ENCODE assay signal across 22 cellular contexts in the genomic region with DNA sequence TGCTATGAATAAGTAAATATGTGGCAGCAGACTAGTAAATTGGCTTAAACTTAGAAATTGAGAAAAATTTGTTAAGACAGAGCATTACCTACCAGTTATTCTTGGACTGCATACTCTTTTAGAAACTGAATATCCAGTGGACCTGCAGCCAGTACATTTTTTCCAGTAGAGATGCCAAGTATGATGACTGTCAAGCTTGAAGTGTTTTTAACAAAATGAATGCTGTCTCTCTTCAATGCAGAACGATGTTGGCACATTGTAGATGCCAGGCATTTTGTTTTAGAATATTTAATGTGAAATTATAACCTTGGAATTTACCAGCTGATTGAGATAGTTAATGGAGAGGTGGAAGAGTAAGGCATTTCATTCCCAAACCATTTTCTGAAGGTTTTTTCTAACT. TPM values are rescaled to one million over a fixed set of nuclear protein-coding genes. Genes with fewer than 3 reads are reported as not detected.
A peak's percentile ranks its signal among the peaks of the same experiment; 100 is the strongest.
DNase-seq lines count a peak whose midpoint lies in the region; ATAC-seq and TF ChIP-seq lines count a peak whose summit lies in the region.
"Had no signal": no experiment of that assay in that cellular context is flagged by ENCODE, and none has a peak within 500 bp of the region (broad histone marks: within the 10 kb centered on the region; RNA-seq: fewer than 3 reads in every experiment).

No MANE protein-coding gene starts in this region.

- ATAC-seq in left ventricle myocardium superior (peak; percentile 64), gastrocnemius medialis (peak; percentile 78 to 82)
- ATAC-seq in activated CD8-positive, alpha-beta T cell treated with anti-CD3 and anti-CD28 coated beads for 36 hours = no peak
- ATAC-seq in naive thymus-derived CD4-positive, alpha-beta T cell = no peak
- ATAC-seq: Panc1; stimulated activated effector memory CD8-positive, alpha-beta T cell treated with anti-CD3 and anti-CD28 coated beads, Interleukin-12 subunit alpha, Interleukin-12 subunit beta, amount 100 ng/mL, for 72 hours had no signal

- peaks cover 33% of the 10 kb centered on the region for H3F3A ChIP-seq in SK-N-SH (replicated peaks; ENCODE audit: insufficient read depth)

- 50% methylated on average over 1 of the region's 1 CpG for WGBS in SK-N-SH (ENCODE audit: low lambda C conversion rate)

- H2AFZ ChIP-seq in SK-N-SH (ENCODE audit: low read depth) = no peak overlapping the region

- peaks cover 24% of the 10 kb centered on the region for H3K36me3 Mint-ChIP-seq in activated CD8-positive, alpha-beta T cell treated with anti-CD3 and anti-CD28 coated beads for 36 hours (ENCODE audit: low read depth)
- peaks cover 0 to 19% (median 1%) of the 10 kb centered on the region in 5 donors for H3K36me3 Mint-ChIP-seq in naive thymus-derived CD4-positive, alpha-beta T cell

- peak overlapping the region; percentile 5 to 60; a peak in 3 of 4 replicates for H3K27ac ChIP-seq in SK-N-SH (ENCODE audit: low read depth in 2 of 2, low read length in 1 of 2)
- peak overlapping the region; percentile 68 to 91 (median 84) for H3K27ac ChIP-seq in gastrocnemius medialis
- H3K27ac ChIP-seq in naive thymus-derived CD4-positive, alpha-beta T cell (ENCODE audit: low read depth, low read length) = no peak overlapping the region
- H3K27ac ChIP-seq: BLaER1, upper lobe of left lung had no signal

- no peak for TF ChIP-seq RAD21 in SK-N-SH (IDR thresholded peaks at IDR 0.05; ENCODE audit: low read length)

- TF ChIP-seq POLR2A in gastrocnemius medialis (IDR thresholded peaks at IDR 0.05) = no peak

- POLR2A ChIA-PET in SK-N-SH (lab: Yijun Ruan, JAX) = no interaction called here
- POLR2A ChIA-PET in activated CD8-positive, alpha-beta T cell treated with anti-CD3 and anti-CD28 coated beads for 36 hours (lab: Charles Lee) = no interaction called here
- POLR2A ChIA-PET in naive thymus-derived CD4-positive, alpha-beta T cell (lab: Charles Lee) = interaction anchor here (0.6 kb wide), 1 partner anchor 232 kb away, joined by 3 read pairs; no protein-coding TSS in a partner anchor

- in situ Hi-C loops in gastrocnemius medialis (cut with MboI; ENCODE audit: low sequenced_read_pairs in 4 of 4) = no loop called here

- CTCF ChIA-PET in SK-N-SH (lab: Yijun Ruan, JAX) = interaction anchor here (1.5 kb wide), 1 partner anchor 23 kb away, joined by 4 read pairs; no protein-coding TSS in a partner anchor
- CTCF ChIA-PET in activated CD8-positive, alpha-beta T cell treated with anti-CD3 and anti-CD28 coated beads for 36 hours (lab: Charles Lee) = interaction anchor here (1.0 to 1.4 kb wide), 3 partner anchors 12 to 223 kb away, joined by 3 to 7 read pairs (median 3); no protein-coding TSS in a partner anchor
- CTCF ChIA-PET in naive thymus-derived CD4-positive, alpha-beta T cell (lab: Charles Lee) = no interaction called here

- no peaks in the 10 kb centered on the region for H3K9me3 ChIP-seq in SK-N-SH
- H3K9me3 ChIP-seq in gastrocnemius medialis = no peaks in the 10 kb centered on the region
- H3K9me3 ChIP-seq in naive thymus-derived CD4-positive, alpha-beta T cell (ENCODE audit: control insufficient read depth in 2 of 3, low read length in 3 of 3) = no peaks in the 10 kb centered on the region
- H3K9me3 ChIP-seq: BLaER1, upper lobe of left lung had no signal

- no peaks in the 10 kb centered on the region for H3K27me3 ChIP-seq in SK-N-SH (ENCODE audit: insufficient read depth)
- H3K27me3 ChIP-seq in gastrocnemius medialis = no peaks in the 10 kb centered on the region
- no peaks in the 10 kb centered on the region for H3K27me3 ChIP-seq in naive thymus-derived CD4-positive, alpha-beta T cell (ENCODE audit: control insufficient read depth in 2 of 2, insufficient read depth in 2 of 2, low read length in 2 of 2)
- H3K27me3 ChIP-seq: BLaER1, upper lobe of left lung had no signal

- intact Hi-C loops in left ventricle myocardium superior (cut with micrococcal nuclease) (loop anchor here (10.0 kb wide), 1 partner anchor 214 kb away; no protein-coding TSS in a partner anchor), gastrocnemius medialis (cut with DNase I; ENCODE audit: low total_unique reads) (loop anchor here (5.0 kb wide), 1 partner anchor 221 kb away; no protein-coding TSS in a partner anchor)
- intact Hi-C loops in activated CD8-positive, alpha-beta T cell treated with anti-CD3 and anti-CD28 coated beads for 36 hours (cut with micrococcal nuclease) = no loop called here
- intact Hi-C loops in naive thymus-derived CD4-positive, alpha-beta T cell (cut with micrococcal nuclease) = no loop called here

- H3K27ac Mint-ChIP-seq in activated CD8-positive, alpha-beta T cell treated with anti-CD3 and anti-CD28 coated beads for 36 hours = no peak overlapping the region
- no peak overlapping the region for H3K27ac Mint-ChIP-seq in naive thymus-derived CD4-positive, alpha-beta T cell
- H3K27ac Mint-ChIP-seq: activated naive CD8-positive, alpha-beta T cell treated with anti-CD3 and anti-CD28 coated beads for 36 hours; stimulated activated effector memory CD8-positive, alpha-beta T cell treated with anti-CD3 and anti-CD28 coated beads, Interleukin-12 subunit alpha, Interleukin-12 subunit beta, amount 100 ng/mL, for 72 hours had no signal

- H3K4me1 ChIP-seq in SK-N-SH (ENCODE audit: control insufficient read depth in 1 of 2, insufficient read depth in 2 of 2, low read depth in 1 of 2, low read length in 1 of 2) = peaks cover 3 to 19% of the 10 kb centered on the region in 2 experiments; a peak in 2 of 4 replicates
- H3K4me1 ChIP-seq in gastrocnemius medialis = peaks cover 67 to 78% of the 10 kb centered on the region in 2 donors
- H3K4me1 ChIP-seq in naive thymus-derived CD4-positive, alpha-beta T cell (ENCODE audit: control insufficient read depth in 2 of 2, insufficient read depth in 2 of 2, low read length in 2 of 2) = peaks cover 0 to under 1% of the 10 kb centered on the region in 2 donors

- H3K79me2 ChIP-seq in SK-N-SH (ENCODE audit: insufficient read depth) = peaks cover 97% of the 10 kb centered on the region

- peaks cover 0 to 26% of the 10 kb centered on the region in 2 experiments for H3K36me3 ChIP-seq in SK-N-SH (replicated peaks in 1 of 2; ENCODE audit: control insufficient read depth in 1 of 2, insufficient read depth in 2 of 2, low read length in 1 of 2)
- no peaks in the 10 kb centered on the region for H3K36me3 ChIP-seq in gastrocnemius medialis
- H3K36me3 ChIP-seq in naive thymus-derived CD4-positive, alpha-beta T cell (ENCODE audit: control insufficient read depth in 2 of 3, insufficient read depth in 3 of 3, low read length in 3 of 3) = no peaks in the 10 kb centered on the region
- H3K36me3 ChIP-seq: upper lobe of left lung had no signal

- H3K9me3 Mint-ChIP-seq in activated CD8-positive, alpha-beta T cell treated with anti-CD3 and anti-CD28 coated beads for 36 hours = no peaks in the 10 kb centered on the region
- H3K9me3 Mint-ChIP-seq in naive thymus-derived CD4-positive, alpha-beta T cell = no peaks in the 10 kb centered on the region
- H3K9me3 Mint-ChIP-seq: activated naive CD8-positive, alpha-beta T cell treated with anti-CD3 and anti-CD28 coated beads for 36 hours; stimulated activated effector memory CD8-positive, alpha-beta T cell treated with anti-CD3 and anti-CD28 coated beads, Interleukin-12 subunit alpha, Interleukin-12 subunit beta, amount 100 ng/mL, for 72 hours had no signal

- TF ChIP-seq CTCF in SK-N-SH (IDR thresholded peaks at IDR 0.05) (no peak), gastrocnemius medialis (IDR thresholded peaks at IDR 0.05 in 4 of 5, conservative IDR thresholded peaks at IDR 0.05 in 1 of 5) (no peak)
- no peak for TF ChIP-seq CTCF in activated CD8-positive, alpha-beta T cell treated with anti-CD3 and anti-CD28 coated beads for 36 hours (IDR thresholded peaks at IDR 0.05)

- peaks cover 97% of the 10 kb centered on the region for H4K20me1 ChIP-seq in SK-N-SH (ENCODE audit: insufficient read depth)

- peaks cover 49% of the 10 kb centered on the region for H3K4me1 Mint-ChIP-seq in activated CD8-positive, alpha-beta T cell treated with anti-CD3 and anti-CD28 coated beads for 36 hours (ENCODE audit: low read depth)
- H3K4me1 Mint-ChIP-seq in naive thymus-derived CD4-positive, alpha-beta T cell = peaks cover 21 to 64% (median 47%) of the 10 kb centered on the region in 7 donors

- no peaks in the 10 kb centered on the region for H3K27me3 Mint-ChIP-seq in activated CD8-positive, alpha-beta T cell treated with anti-CD3 and anti-CD28 coated beads for 36 hours
- no peaks in the 10 kb centered on the region for H3K27me3 Mint-ChIP-seq in naive thymus-derived CD4-positive, alpha-beta T cell
- H3K27me3 Mint-ChIP-seq: activated naive CD8-positive, alpha-beta T cell treated with anti-CD3 and anti-CD28 coated beads for 36 hours had no signal

- H3K4me2 ChIP-seq in SK-N-SH = no peak overlapping the region; the same call in 1 of the 2 replicates

- no peaks in the 10 kb centered on the region for H3K9me2 ChIP-seq in SK-N-SH

- H3K4me3 Mint-ChIP-seq in activated CD8-positive, alpha-beta T cell treated with anti-CD3 and anti-CD28 coated beads for 36 hours = no peak overlapping the region
- no peak overlapping the region for H3K4me3 Mint-ChIP-seq in naive thymus-derived CD4-positive, alpha-beta T cell
- H3K4me3 Mint-ChIP-seq: activated naive CD8-positive, alpha-beta T cell treated with anti-CD3 and anti-CD28 coated beads for 36 hours; stimulated activated effector memory CD8-positive, alpha-beta T cell treated with anti-CD3 and anti-CD28 coated beads, Interleukin-12 subunit alpha, Interleukin-12 subunit beta, amount 100 ng/mL, for 72 hours had no signal

- H3K4me3 ChIP-seq in SK-N-SH (ENCODE audit: low read depth in 2 of 2, low read length in 1 of 2) (no peak overlapping the region), gastrocnemius medialis (peak overlapping the region in 3 of 4 donors; percentile 7 to 15 (median 12))
- H3K4me3 ChIP-seq in naive thymus-derived CD4-positive, alpha-beta T cell (ENCODE audit: low read length) = no peak overlapping the region
- H3K4me3 ChIP-seq: BLaER1, upper lobe of left lung had no signal

- TF ChIP-seq EP300 in SK-N-SH (IDR thresholded peaks at IDR 0.05; ENCODE audit: borderline replicate concordance in 1 of 2, low read depth in 1 of 2, low read length in 1 of 2) = peak in 1 of 2 experiments; percentile 24; a peak in 1 of 4 replicates

- H3K9ac ChIP-seq in SK-N-SH = no peak overlapping the region
- H3K9ac ChIP-seq: BLaER1 had no signal

- DNase-seq in SK-N-SH = no peak
- DNase-seq in dermis microvascular lymphatic vessel endothelial cell (ENCODE audit: low read depth in 2 of 2) = peak; percentile 68 to 75
- DNase-seq in left ventricle myocardium superior = no peak
- no peak for DNase-seq in gastrocnemius medialis
- DNase-seq in NCI-H146 (lab: John Stamatoyannopoulos, UW) = no peak
- no peak for DNase-seq in activated CD8-positive, alpha-beta T cell treated with anti-CD3 and anti-CD28 coated beads for 36 hours
- no peak for DNase-seq in naive thymus-derived CD4-positive, alpha-beta T cell
- DNase-seq in DMS53 treated with DMSO at 0.1 percent for 48 hours (lab: John Stamatoyannopoulos, UW; ENCODE audit: unreplicated experiment) = no peak
- DNase-seq: activated CD4-positive, alpha-beta T cell treated with anti-CD3 and anti-CD28 coated beads, Interleukin-2, amount 50 U/mL, for 48 hours; activated naive CD8-positive, alpha-beta T cell treated with anti-CD3 and anti-CD28 coated beads for 36 hours; activated T-cell treated with anti-CD3 and anti-CD28 coated beads, Interleukin-2, amount 50 U/mL, for 48 hours; central memory CD4-positive, alpha-beta T cell; DMS53; islet precursor cell; midbrain; MM.1S; NCI-H187 treated with DMSO at 0.1 percent for 48 hours; SW 1271; upper lobe of left lung had no signal

RNA-seq across cellular contexts. Expression of a gene that starts 52.5 kb away (rescaled TPM):
- polyA plus RNA-seq in SK-N-SH (2012; rRNA removed) = 7.2 and 11.0 TPM in 2 replicates
- 6.7 and 6.9 TPM in 2 replicates for polyA plus RNA-seq in SK-N-SH (2012; cell fraction: cytosol; rRNA removed)
- 15.4 and 34.9 TPM in 2 replicates for polyA plus RNA-seq in SK-N-SH (2012; cell fraction: nucleus; rRNA removed)
- total RNA-seq in dermis microvascular lymphatic vessel endothelial cell = 22.1 and 42.5 TPM in 2 replicates
- total RNA-seq in left ventricle myocardium superior = 14.3 TPM
- total RNA-seq in gastrocnemius medialis = 10 to 100 TPM; 14.4 to 34.2 (median 18.4) TPM
- total RNA-seq in activated CD8-positive, alpha-beta T cell treated with anti-CD3 and anti-CD28 coated beads for 36 hours = 10 to 100 TPM; 36.0 to 37.8 TPM
- total RNA-seq in naive thymus-derived CD4-positive, alpha-beta T cell = 10 to 100 TPM; 27.3 to 35.5 (median 34.2) TPM
- 1 to 10 TPM; 7.7 to 7.9 TPM for polyA plus RNA-seq in naive thymus-derived CD4-positive, alpha-beta T cell

Comparison
In these comparisons a context has a peak if more than half of its experiments do, and no peak if none do; other contexts are left out.
1. DNase-seq: peak in dermis microvascular lymphatic vessel endothelial cell (2 of 2); none in SK-N-SH (single experiment), left ventricle myocardium superior (single experiment), gastrocnemius medialis (0 of 2), NCI-H146 (single experiment), activated CD8-positive, alpha-beta T cell treated with anti-CD3 and anti-CD28 coated beads for 36 hours (single experiment), naive thymus-derived CD4-positive, alpha-beta T cell (0 of 9) and DMS53 treated with DMSO at 0.1 percent for 48 hours (single experiment).
2. H3K4me3 ChIP-seq: peak in gastrocnemius medialis (3 of 4); none in SK-N-SH (0 of 2) and naive thymus-derived CD4-positive, alpha-beta T cell (single experiment).
3. ATAC-seq: peak in left ventricle myocardium superior (single experiment) and gastrocnemius medialis (2 of 2); none in activated CD8-positive, alpha-beta T cell treated with anti-CD3 and anti-CD28 coated beads for 36 hours (single experiment) and naive thymus-derived CD4-positive, alpha-beta T cell (single experiment).
4. intact Hi-C loops: an anchor here in left ventricle myocardium superior (10.0 kb wide) and gastrocnemius medialis (5.0 kb wide); none called in activated CD8-positive, alpha-beta T cell treated with anti-CD3 and anti-CD28 coated beads for 36 hours and naive thymus-derived CD4-positive, alpha-beta T cell.